1 cellular context compared by ENCODE assay signal in genomic region chr3:38082296-38082695, GRCh38. TPM values are rescaled to one million over a fixed set of nuclear protein-coding genes. Genes with fewer than 3 reads are reported as not detected.
"Had no signal": no experiment of that assay in that cellular context is flagged by ENCODE, and none has a peak within 500 bp of the region (broad histone marks: within the 10 kb centered on the region; RNA-seq: fewer than 3 reads in every experiment).

No MANE protein-coding gene starts in this region.

RNA-seq across cellular contexts. Expression of gene DLEC1, which starts 43.3 kb away (rescaled TPM):
- total RNA-seq: pulmonary artery endothelial cell had no signal
